In genomic region chr19:55461259-55461973, GRCh38 we compare ENCODE assay signal across 8 cellular contexts. TPM values are rescaled to one million over a fixed set of nuclear protein-coding genes. Genes with fewer than 3 reads are reported as not detected.
A peak's percentile ranks its signal among the peaks of the same experiment; 100 is the strongest.
DNase-seq lines count a peak whose midpoint lies in the region; ATAC-seq, FAIRE-seq and TF ChIP-seq lines count a peak whose summit lies in the region.

Gene ISOC2 (minus strand): TSS chr19:55461642. CDS start chr19:55456486, 5,156 bp downstream.

- TF ChIP-seq CTCF in ascending aorta (IDR thresholded peaks at IDR 0.05) (no peak), right atrium auricular region (IDR thresholded peaks at IDR 0.05) (no peak), psoas muscle (IDR thresholded peaks at IDR 0.05) (no peak)

- WGBS in psoas muscle, 3 donors: 0 to 4% (median 0%) methylated on average over 38 to 54 of the region's 54 CpGs

- FAIRE-seq in urothelium cell line (lab: Jason Lieb, UNC): peak; percentile 94

- peaks cover 9% of the 10 kb centered on the region for H3K4me1 Mint-ChIP-seq in T-helper 2 cell treated with Interferon-gamma antibody and Interleukin-4, amounts not matched to agents 5 μg/mL and 100 μg/mL, for 36 hours (ENCODE audit: low read depth)

- H3K4me3 ChIP-seq in ascending aorta (peak within 1 kb of the TSS; percentile 58 to 77), right atrium auricular region (peak within 1 kb of the TSS; percentile 67 to 81), psoas muscle (peak within 1 kb of the TSS; percentile 98)

- intact Hi-C loops in ascending aorta (cut with DNase I): loop anchor here (1.0 to 5.0 kb wide), 7 partner anchors 15 to 345 kb away; partner anchors contain the start of genes BRSK1, FIZ1, HSPBP1 and PPP1R12C
- intact Hi-C loops in psoas muscle (cut with DNase I): no loop called here

- peak within 1 kb of the TSS; percentile 92 for H3K27ac Mint-ChIP-seq in T-helper 2 cell treated with Interferon-gamma antibody and Interleukin-4, amounts not matched to agents 5 μg/mL and 100 μg/mL, for 36 hours

- H3K27ac ChIP-seq in ascending aorta (peak within 1 kb of the TSS; percentile 67 to 79), right atrium auricular region (peak within 1 kb of the TSS; percentile 83 to 94), psoas muscle (peak within 1 kb of the TSS; percentile 95)

- H3K27me3 Mint-ChIP-seq in T-helper 2 cell treated with Interferon-gamma antibody and Interleukin-4, amounts not matched to agents 5 μg/mL and 100 μg/mL, for 36 hours (ENCODE audit: low read depth): no peaks in the 10 kb centered on the region

- no peaks in the 10 kb centered on the region for H3K9me3 Mint-ChIP-seq in T-helper 2 cell treated with Interferon-gamma antibody and Interleukin-4, amounts not matched to agents 5 μg/mL and 100 μg/mL, for 36 hours

- DNase-seq in NCI-H1930 (lab: John Stamatoyannopoulos, UW) (peak; percentile 99), ascending aorta (ENCODE audit: low spot score in 2 of 2) (peak; percentile 100), right atrium auricular region (ENCODE audit: low spot score) (peak; percentile 100), psoas muscle (peak; percentile 100), urothelium cell line (ENCODE audit: low spot score) (peak; percentile 99)
- DNase-seq in T-helper 2 cell treated with Interferon-gamma antibody and Interleukin-4, amounts not matched to agents 5 μg/mL and 100 μg/mL, for 36 hours (ENCODE audit: low spot score): peak; percentile 100

- no peaks in the 10 kb centered on the region for H3K27me3 ChIP-seq in ascending aorta
- no peaks in the 10 kb centered on the region for H3K27me3 ChIP-seq in right atrium auricular region
- no peaks in the 10 kb centered on the region for H3K27me3 ChIP-seq in psoas muscle (ENCODE audit: insufficient read depth in 3 of 3, low read length in 2 of 3)

- peak; percentile 94 for ATAC-seq in GM18502 (IDR thresholded peaks at IDR 0.05; ENCODE audit: poor library complexity, unreplicated experiment)
- peak; percentile 90 for ATAC-seq in HG02970 (IDR thresholded peaks at IDR 0.05; ENCODE audit: low FRiP score, unreplicated experiment)
- peak; percentile 96 to 97 (median 96) for ATAC-seq in psoas muscle

- no peaks in the 10 kb centered on the region for H3K36me3 Mint-ChIP-seq in T-helper 2 cell treated with Interferon-gamma antibody and Interleukin-4, amounts not matched to agents 5 μg/mL and 100 μg/mL, for 36 hours (ENCODE audit: low read depth)

- H3K4me3 Mint-ChIP-seq in T-helper 2 cell treated with Interferon-gamma antibody and Interleukin-4, amounts not matched to agents 5 μg/mL and 100 μg/mL, for 36 hours: peak within 1 kb of the TSS; percentile 93

- H3K9me3 ChIP-seq in ascending aorta (no peaks in the 10 kb centered on the region), right atrium auricular region (no peaks in the 10 kb centered on the region), psoas muscle (no peaks in the 10 kb centered on the region)

- H3K4me1 ChIP-seq in ascending aorta (peaks cover 0 to 5% of the 10 kb centered on the region in 2 donors), right atrium auricular region (peaks cover 0 to 30% of the 10 kb centered on the region in 2 donors), psoas muscle (peaks cover 2% of the 10 kb centered on the region)

- H3K36me3 ChIP-seq in ascending aorta: no peaks in the 10 kb centered on the region
- no peaks in the 10 kb centered on the region for H3K36me3 ChIP-seq in right atrium auricular region
- no peaks in the 10 kb centered on the region for H3K36me3 ChIP-seq in psoas muscle (ENCODE audit: insufficient read depth in 1 of 2, low read depth in 1 of 2)

RNA-seq across cellular contexts. Expression of gene ISOC2, which starts in this region (rescaled TPM):
- total RNA-seq in ascending aorta: 96.7 TPM
- total RNA-seq in right atrium auricular region: 10 to 100 TPM; 87.0 to 92.2 TPM
- 10 to 100 TPM; 32.0 to 78.0 (median 48.1) TPM for total RNA-seq in psoas muscle
- 100 to 1,000 TPM in 2 of 3 donors, 10 to 100 TPM in 1; 78.7 to 177 (median 109) TPM for polyA plus RNA-seq in psoas muscle

Comparison
In these comparisons a context has a peak if more than half of its experiments do, and no peak if none do; other contexts are left out.
1. Peak in every context shown above with its lines: DNase-seq, ATAC-seq, H3K4me3 ChIP-seq and H3K27ac ChIP-seq.